8 cellular contexts compared by ENCODE assay signal in the genomic region with DNA sequence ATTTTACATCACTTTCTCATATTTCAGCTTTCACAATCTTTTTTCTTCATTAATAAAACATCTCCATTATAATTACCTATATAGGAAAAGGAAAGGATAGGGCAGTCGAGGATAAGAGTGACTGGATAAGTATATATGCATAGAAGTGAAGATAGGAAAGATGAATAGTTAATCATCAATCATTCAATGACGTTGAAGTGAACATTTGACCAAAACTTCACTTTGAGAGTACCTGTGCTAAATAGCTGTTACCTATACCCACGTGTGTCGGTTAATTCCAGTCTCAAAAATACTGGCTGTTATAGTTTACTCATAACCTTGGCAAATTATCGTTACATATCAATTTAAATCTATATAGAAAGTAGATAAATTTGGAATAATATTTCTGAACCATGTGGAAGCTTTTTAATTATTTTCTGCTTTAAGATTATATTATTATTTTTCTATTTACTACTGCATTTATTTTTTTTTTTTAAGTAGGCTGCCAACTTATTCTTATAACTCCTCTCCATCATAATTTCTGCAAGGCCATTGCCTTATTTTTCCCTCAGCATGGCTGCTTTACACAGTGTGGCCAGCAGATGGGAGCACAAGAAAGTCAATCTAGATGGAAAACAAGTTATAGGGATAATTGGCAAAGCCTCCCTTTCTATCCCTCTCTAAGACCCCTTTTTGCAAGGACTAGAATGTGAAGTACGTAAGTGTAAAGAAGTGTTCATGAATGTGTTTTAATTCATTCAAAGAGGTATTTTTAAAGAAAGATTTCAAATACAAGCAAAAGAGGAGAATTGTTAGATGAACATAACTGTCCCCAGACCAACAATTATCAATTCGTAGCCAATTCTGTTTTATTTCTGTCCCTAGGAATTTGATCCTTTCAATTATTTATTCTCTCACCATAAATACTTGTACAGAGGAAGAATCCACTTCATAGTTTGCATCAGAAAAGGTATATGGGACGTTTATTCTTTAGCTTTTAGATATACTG.
A peak's percentile ranks its signal among the peaks of the same experiment; 100 is the strongest.
DNase-seq lines count a peak whose midpoint lies in the region; FAIRE-seq and TF ChIP-seq lines count a peak whose summit lies in the region.

No MANE protein-coding gene starts in this region.

- no peaks in the 10 kb centered on the region for H3K4me1 ChIP-seq in osteoblast (ENCODE audit: insufficient read depth, low read length)

- H3K27ac ChIP-seq in osteoblast (ENCODE audit: low read depth, low read length) = no peak overlapping the region

- no peaks in the 10 kb centered on the region for H3K27me3 ChIP-seq in osteoblast (ENCODE audit: insufficient read depth, low read length)

- TF ChIP-seq CTCF in GM12872 (IDR thresholded peaks at IDR 0.05; ENCODE audit: insufficient read depth, low read depth, low read length) (peak; percentile 34; the same call in 1 of the 3 replicates), osteoblast (IDR thresholded peaks at IDR 0.05; ENCODE audit: extremely low read depth, low read depth, low read length) (peak; percentile 74)

- no peaks in the 10 kb centered on the region for H3K9me3 ChIP-seq in osteoblast (ENCODE audit: low read depth, low read length)

- H3K79me2 ChIP-seq in osteoblast (ENCODE audit: insufficient read depth, low read length) = no peaks in the 10 kb centered on the region

- H4K20me1 ChIP-seq in osteoblast (ENCODE audit: insufficient read depth, low read length) = no peaks in the 10 kb centered on the region

- H3K4me2 ChIP-seq in osteoblast (ENCODE audit: insufficient read depth, low read length) = no peak overlapping the region

- FAIRE-seq in A204.1 (lab: Jason Lieb, UNC) = peak; percentile 85

- no peak overlapping the region for H2AFZ ChIP-seq in osteoblast (ENCODE audit: low read length)

- DNase-seq in NCI-H69 (lab: John Stamatoyannopoulos, UW) = peak; percentile 73
- peak; percentile 27 to 48 for DNase-seq in dermis microvascular lymphatic vessel endothelial cell (ENCODE audit: low read depth in 2 of 2)
- DNase-seq in osteoblast (ENCODE audit: insufficient read length, low spot score, missing footprints) = no peak
- DNase-seq in T-helper 2 cell = no peak
- no peak for DNase-seq in central memory CD4-positive, alpha-beta T cell
- DNase-seq in foreskin melanocyte = no peak

- no peak overlapping the region for H3K4me3 ChIP-seq in osteoblast (ENCODE audit: insufficient read depth, low read length)

- H3K36me3 ChIP-seq in osteoblast (ENCODE audit: insufficient read depth, low read length) = no peaks in the 10 kb centered on the region

Comparison
In these comparisons a context has a peak if more than half of its experiments do, and no peak if none do; other contexts are left out.
1. DNase-seq: peak in NCI-H69 (single experiment) and dermis microvascular lymphatic vessel endothelial cell (2 of 2); none in osteoblast (single experiment), T-helper 2 cell (0 of 5), central memory CD4-positive, alpha-beta T cell (single experiment) and foreskin melanocyte (single experiment).